ENCODE assay signal across 1 cellular context in genomic region chr11:78930810-78931209, GRCh38.
TF ChIP-seq lines count a peak whose summit lies in the region.

No MANE protein-coding gene starts in this region.

TF ChIP-seq in H1, 55 proteins besides CTCF, POLR2A, EP300 and RAD21:
- TF ChIP-seq YY1 (IDR thresholded peaks at IDR 0.05; ENCODE audit: low read depth, low read length) (no peak), E2F6 (IDR thresholded peaks at IDR 0.05) (no peak), GTF2F1 (IDR thresholded peaks at IDR 0.05; ENCODE audit: borderline replicate concordance, low read depth, low read length) (no peak), SP1 (IDR thresholded peaks at IDR 0.05; ENCODE audit: low read depth, low read length) (no peak), NRF1 (IDR thresholded peaks at IDR 0.05; ENCODE audit: low read depth, low read length) (no peak), HDAC2 (IDR thresholded peaks at IDR 0.05; ENCODE audit: borderline replicate concordance in 1 of 2, low read depth in 2 of 2, low read length in 2 of 2) (no peak), JUN (IDR thresholded peaks at IDR 0.05; ENCODE audit: low read depth, low read length) (no peak), RBBP5 (IDR thresholded peaks at IDR 0.05; ENCODE audit: borderline replicate concordance, low read depth, low read length) (no peak), ZNF274 (IDR thresholded peaks at IDR 0.05; ENCODE audit: borderline replicate concordance, extremely low read depth, low read length) (no peak), BACH1 (IDR thresholded peaks at IDR 0.05; ENCODE audit: low read length) (no peak), BCL11A (IDR thresholded peaks at IDR 0.05; ENCODE audit: low read depth in 2 of 2, low read length in 2 of 2) (no peak), FOSL1 (IDR thresholded peaks at IDR 0.05; ENCODE audit: insufficient read depth, low read depth, low read length) (no peak), EZH2 (IDR thresholded peaks at IDR 0.05; ENCODE audit: low read depth, low read length, severe bottlenecking) (no peak), POU5F1 (IDR thresholded peaks at IDR 0.05; ENCODE audit: low read depth, low read length) (no peak), KDM1A (IDR thresholded peaks at IDR 0.05; ENCODE audit: borderline replicate concordance, low read length) (no peak)
